In genomic region chr17:48720263-48721008, GRCh38 we compare ENCODE assay signal across 1 cellular context.
TF ChIP-seq lines count a peak whose summit lies in the region.

No MANE protein-coding gene starts in this region.

TF ChIP-seq in endothelial cell of umbilical vein, 7 proteins besides CTCF, POLR2A, EP300 and RAD21:
- no peak for TF ChIP-seq FOS (IDR thresholded peaks at IDR 0.05; ENCODE audit: borderline replicate concordance, insufficient read depth, low read length)
- TF ChIP-seq EZH2 (IDR thresholded peaks at IDR 0.05; ENCODE audit: borderline replicate concordance, low read depth, low read length, severe bottlenecking): peak; percentile 29
